In genomic region chr7:112204776-112205347, GRCh38 we compare ENCODE assay signal across 8 cellular contexts. TPM values are rescaled to one million over a fixed set of nuclear protein-coding genes. Genes with fewer than 3 reads are reported as not detected.
DNase-seq lines count a peak whose midpoint lies in the region; ATAC-seq and TF ChIP-seq lines count a peak whose summit lies in the region.

No MANE protein-coding gene starts in this region.

- H3K9me3 Mint-ChIP-seq in Calu3 (ENCODE audit: low read depth, unreplicated experiment), result no peaks in the 10 kb centered on the region

- WGBS in ovary, 3 donors, result 0% methylated on average over 10 of the region's 10 CpGs

- peaks cover 19% of the 10 kb centered on the region for H3K4me1 Mint-ChIP-seq in Calu3 (ENCODE audit: low read depth, unreplicated experiment)

- peak overlapping the region; percentile 96 for H3K4me3 Mint-ChIP-seq in Calu3 (ENCODE audit: low read depth, unreplicated experiment)

- ATAC-seq in GM21786 (IDR thresholded peaks at IDR 0.05; ENCODE audit: unreplicated experiment) (no peak), HG02981 (IDR thresholded peaks at IDR 0.05; ENCODE audit: unreplicated experiment) (no peak)

- intact Hi-C loops in Calu3 (cut with micrococcal nuclease; ENCODE audit: unreplicated experiment), result loop anchor here (10.0 kb wide), 1 partner anchor 210 kb away; no protein-coding TSS in a partner anchor
- intact Hi-C loops in ovary (cut with DNase I), result loop anchor here in 1 of 4 donors (5.0 kb wide), 1 partner anchor 247 kb away; the partner anchor contains the start of gene IFRD1

- DNase-seq in Calu3, result no peak
- DNase-seq in KBM-7, result peak; percentile 49
- peak; percentile 30 for DNase-seq in fibroblast of pulmonary artery (ENCODE audit: low read depth)
- no peak for DNase-seq in ovary
- no peak for DNase-seq in HPDE6-E6E7 (ENCODE audit: extremely low spot score)

- no peaks in the 10 kb centered on the region for H3K36me3 ChIP-seq in ovary

- TF ChIP-seq CTCF in Calu3 (IDR thresholded peaks at IDR 0.05; ENCODE audit: unreplicated experiment) (no peak), VCaP (conservative IDR thresholded peaks at IDR 0.05) (no peak), fibroblast of pulmonary artery (IDR thresholded peaks at IDR 0.05; ENCODE audit: low read length, missing control alignments) (no peak), ovary (IDR thresholded peaks at IDR 0.05) (no peak)

- TF ChIP-seq POLR2A in ovary (IDR thresholded peaks at IDR 0.05), result no peak

- H3K27ac ChIP-seq in VCaP (peak overlapping the region; percentile 84), ovary (peak overlapping the region; percentile 71 to 87)

- no peaks in the 10 kb centered on the region for H3K9me3 ChIP-seq in ovary

- H3K27ac Mint-ChIP-seq in Calu3 (ENCODE audit: unreplicated experiment), result peak overlapping the region; percentile 42

- H3K36me3 Mint-ChIP-seq in Calu3 (ENCODE audit: insufficient read depth, unreplicated experiment), result peaks cover 33% of the 10 kb centered on the region

- H3K4me1 ChIP-seq in ovary (ENCODE audit: insufficient read depth), result peaks cover 1% of the 10 kb centered on the region

- H3K27me3 ChIP-seq in ovary, result no peaks in the 10 kb centered on the region

- in situ Hi-C loops in KBM-7 (cut with MboI; ENCODE audit: low pct_unique_long_range_greater_than_20kb, low sequenced_read_pairs), result no loop called here

- TF ChIP-seq EP300 in ovary (IDR thresholded peaks at IDR 0.05), result no peak

- BruUV-seq in Calu3 (replicated peaks; lab: Mats Ljungman, UMichigan), result no TSS peak

- CTCF ChIA-PET in Calu3 (lab: Charles Lee), result interaction anchor here (0.6 kb wide), 2 partner anchors 24 to 886 kb away, joined by 3 read pairs; no protein-coding TSS in a partner anchor

- H3K4me3 ChIP-seq in fibroblast of pulmonary artery (replicated peaks; ENCODE audit: low read depth, low read length) (peak overlapping the region; percentile 98), ovary (peak overlapping the region; percentile 93)

- peaks cover 26% of the 10 kb centered on the region for H3K27me3 Mint-ChIP-seq in Calu3 (ENCODE audit: unreplicated experiment)

RNA-seq across cellular contexts. Expression of gene DOCK4, which starts 1.3 kb away (rescaled TPM):
- total RNA-seq in Calu3 (2022), result 2.7 and 3.4 TPM in 2 replicates
- total RNA-seq in ovary, result 10 to 100 TPM; 15.7 to 39.7 (median 28.3) TPM
- polyA plus RNA-seq in ovary, result 10 to 100 TPM in 1 of 2 donors, 1 to 10 TPM in 1; 9.5 to 15.7 TPM

RNA-seq across cellular contexts. Expression of gene ZNF277, which starts 1.6 kb away (rescaled TPM):
- total RNA-seq in Calu3 (2022) (18.1 and 18.4 TPM in 2 replicates), ovary (10 to 100 TPM; 18.1 to 27.3 (median 21.8) TPM)
- polyA plus RNA-seq in ovary, result 10 to 100 TPM; 16.4 to 19.8 TPM

Comparison
In these comparisons a context has a peak if more than half of its experiments do, and no peak if none do; other contexts are left out.
1. DNase-seq: peak in KBM-7 (single experiment) and fibroblast of pulmonary artery (single experiment); none in Calu3 (single experiment), ovary (0 of 5) and HPDE6-E6E7 (single experiment).